Comparison of ENCODE assay signal across 1 cellular context in genomic region chr1:23799570-23800395, GRCh38.
TF ChIP-seq lines count a peak whose summit lies in the region.

No MANE protein-coding gene starts in this region.

TF ChIP-seq in HepG2, 621 proteins besides CTCF, POLR2A, EP300 and RAD21 (continued from another document and continues in another):
- TF ChIP-seq ZNF263 (CRISPR knock-in tag; IDR thresholded peaks at IDR 0.05) (0 out of 2 replicates have a peak, but pooled peaks have one; percentile 16), NR2F6 (IDR thresholded peaks at IDR 0.05) (peak; percentile 13; the same call in 1 of the 2 replicates), NR2F6 (CRISPR knock-in tag; IDR thresholded peaks at IDR 0.05) (peak; percentile 30; the same call in 1 of the 2 replicates), TBX2 (CRISPR knock-in tag; IDR thresholded peaks at IDR 0.05; ENCODE audit: borderline replicate concordance) (peak; percentile 43; the same call in 1 of the 2 replicates), ZBTB20 (CRISPR knock-in tag; IDR thresholded peaks at IDR 0.05; ENCODE audit: borderline replicate concordance, low read depth) (peak; percentile 59; the same call in 1 of the 2 replicates), KAT2B (IDR thresholded peaks at IDR 0.05; ENCODE audit: borderline replicate concordance, low read depth, low read length) (no peak), MXI1 (IDR thresholded peaks at IDR 0.05; ENCODE audit: borderline replicate concordance, low read depth, low read length) (peak; percentile 75; the same call in 1 of the 3 replicates), SMAD9 (CRISPR knock-in tag; IDR thresholded peaks at IDR 0.05) (0 out of 2 replicates have a peak, but pooled peaks have one; percentile 30), MED1 (CRISPR knock-in tag; IDR thresholded peaks at IDR 0.05) (peak; percentile 32), ZNF609 (CRISPR knock-in tag; IDR thresholded peaks at IDR 0.05; ENCODE audit: borderline replicate concordance) (peak; percentile 46), SRY (CRISPR knock-in tag; IDR thresholded peaks at IDR 0.05) (peak; percentile 32; the same call in 1 of the 2 replicates), ZNF687 (CRISPR knock-in tag; IDR thresholded peaks at IDR 0.05) (peak; percentile 83), TAF15 (IDR thresholded peaks at IDR 0.05; ENCODE audit: low read depth, low read length, poor library complexity, severe bottlenecking) (peak; percentile 53), ZNF232 (CRISPR knock-in tag; IDR thresholded peaks at IDR 0.05; ENCODE audit: borderline replicate concordance) (no peak), HOXA3 (CRISPR knock-in tag; IDR thresholded peaks at IDR 0.05) (peak; percentile 46; the same call in 1 of the 2 replicates), KDM2A (CRISPR knock-in tag; IDR thresholded peaks at IDR 0.05; ENCODE audit: borderline replicate concordance, low read depth) (peak; percentile 73), ZNF274 (CRISPR knock-in tag; IDR thresholded peaks at IDR 0.05) (peak; percentile 84), RAD51 (IDR thresholded peaks at IDR 0.05; ENCODE audit: borderline replicate concordance) (peak; percentile 37; the same call in 1 of the 2 replicates), HIVEP1 (CRISPR knock-in tag; IDR thresholded peaks at IDR 0.05) (0 out of 2 replicates have a peak, but pooled peaks have one; percentile 12), ZFP36 (IDR thresholded peaks at IDR 0.05; ENCODE audit: borderline replicate concordance, low read depth, low read length, partially characterized antibody) (no peak), HDAC1 (CRISPR knock-in tag; IDR thresholded peaks at IDR 0.05) (peak; percentile 29; the same call in 1 of the 2 replicates), NKX3-1 (CRISPR knock-in tag; IDR thresholded peaks at IDR 0.05) (0 out of 2 replicates have a peak, but pooled peaks have one; percentile 25), POGZ (CRISPR knock-in tag; IDR thresholded peaks at IDR 0.05) (0 out of 2 replicates have a peak, but pooled peaks have one; percentile 4), HNF1A (IDR thresholded peaks at IDR 0.05; ENCODE audit: low read depth) (no peak), HNF1A (CRISPR knock-in tag; IDR thresholded peaks at IDR 0.05; ENCODE audit: borderline replicate concordance) (0 out of 2 replicates have a peak, but pooled peaks have one; percentile 12), POLR2G (IDR thresholded peaks at IDR 0.05; ENCODE audit: low read depth, low read length) (peak; percentile 81), MED8 (CRISPR knock-in tag; IDR thresholded peaks at IDR 0.05; ENCODE audit: insufficient replicate concordance) (no peak), HES4 (CRISPR knock-in tag; IDR thresholded peaks at IDR 0.05; ENCODE audit: borderline replicate concordance) (peak; percentile 11; the same call in 1 of the 2 replicates)
- TF ChIP-seq, protein P1, sequence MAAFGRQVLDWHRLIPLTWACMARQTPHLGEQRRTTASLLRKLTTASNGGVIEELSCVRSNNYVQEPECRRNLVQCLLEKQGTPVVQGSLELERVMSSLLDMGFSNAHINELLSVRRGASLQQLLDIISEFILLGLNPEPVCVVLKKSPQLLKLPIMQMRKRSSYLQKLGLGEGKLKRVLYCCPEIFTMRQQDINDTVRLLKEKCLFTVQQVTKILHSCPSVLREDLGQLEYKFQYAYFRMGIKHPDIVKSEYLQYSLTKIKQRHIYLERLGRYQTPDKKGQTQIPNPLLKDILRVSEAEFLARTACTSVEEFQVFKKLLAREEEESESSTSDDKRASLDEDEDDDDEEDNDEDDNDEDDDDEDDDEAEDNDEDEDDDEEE (CRISPR knock-in tag; IDR thresholded peaks at IDR 0.05), result 0 out of 2 replicates have a peak, but pooled peaks have one; percentile 34
- TF ChIP-seq, protein P2, sequence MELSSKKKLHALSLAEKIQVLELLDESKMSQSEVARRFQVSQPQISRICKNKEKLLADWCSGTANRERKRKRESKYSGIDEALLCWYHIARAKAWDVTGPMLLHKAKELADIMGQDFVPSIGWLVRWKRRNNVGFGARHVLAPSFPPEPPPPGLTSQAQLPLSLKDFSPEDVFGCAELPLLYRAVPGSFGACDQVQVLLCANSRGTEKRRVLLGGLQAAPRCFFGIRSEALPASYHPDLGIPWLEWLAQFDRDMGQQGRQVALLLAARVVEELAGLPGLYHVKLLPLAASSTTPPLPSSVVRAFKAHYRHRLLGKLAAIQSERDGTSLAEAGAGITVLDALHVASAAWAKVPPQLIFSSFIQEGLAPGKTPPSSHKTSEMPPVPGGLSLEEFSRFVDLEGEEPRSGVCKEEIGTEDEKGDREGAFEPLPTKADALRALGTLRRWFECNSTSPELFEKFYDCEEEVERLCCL (CRISPR knock-in tag; IDR thresholded peaks at IDR 0.05; ENCODE audit: borderline replicate concordance), result no peak
- TF ChIP-seq, protein P3, sequence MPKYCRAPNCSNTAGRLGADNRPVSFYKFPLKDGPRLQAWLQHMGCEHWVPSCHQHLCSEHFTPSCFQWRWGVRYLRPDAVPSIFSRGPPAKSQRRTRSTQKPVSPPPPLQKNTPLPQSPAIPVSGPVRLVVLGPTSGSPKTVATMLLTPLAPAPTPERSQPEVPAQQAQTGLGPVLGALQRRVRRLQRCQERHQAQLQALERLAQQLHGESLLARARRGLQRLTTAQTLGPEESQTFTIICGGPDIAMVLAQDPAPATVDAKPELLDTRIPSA (CRISPR knock-in tag; IDR thresholded peaks at IDR 0.05; ENCODE audit: borderline replicate concordance), result no peak
- TF ChIP-seq, protein P4, sequence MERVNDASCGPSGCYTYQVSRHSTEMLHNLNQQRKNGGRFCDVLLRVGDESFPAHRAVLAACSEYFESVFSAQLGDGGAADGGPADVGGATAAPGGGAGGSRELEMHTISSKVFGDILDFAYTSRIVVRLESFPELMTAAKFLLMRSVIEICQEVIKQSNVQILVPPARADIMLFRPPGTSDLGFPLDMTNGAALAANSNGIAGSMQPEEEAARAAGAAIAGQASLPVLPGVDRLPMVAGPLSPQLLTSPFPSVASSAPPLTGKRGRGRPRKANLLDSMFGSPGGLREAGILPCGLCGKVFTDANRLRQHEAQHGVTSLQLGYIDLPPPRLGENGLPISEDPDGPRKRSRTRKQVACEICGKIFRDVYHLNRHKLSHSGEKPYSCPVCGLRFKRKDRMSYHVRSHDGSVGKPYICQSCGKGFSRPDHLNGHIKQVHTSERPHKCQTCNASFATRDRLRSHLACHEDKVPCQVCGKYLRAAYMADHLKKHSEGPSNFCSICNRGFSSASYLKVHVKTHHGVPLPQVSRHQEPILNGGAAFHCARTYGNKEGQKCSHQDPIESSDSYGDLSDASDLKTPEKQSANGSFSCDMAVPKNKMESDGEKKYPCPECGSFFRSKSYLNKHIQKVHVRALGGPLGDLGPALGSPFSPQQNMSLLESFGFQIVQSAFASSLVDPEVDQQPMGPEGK (CRISPR knock-in tag; IDR thresholded peaks at IDR 0.05), result peak; percentile 83
- TF ChIP-seq, protein P5, sequence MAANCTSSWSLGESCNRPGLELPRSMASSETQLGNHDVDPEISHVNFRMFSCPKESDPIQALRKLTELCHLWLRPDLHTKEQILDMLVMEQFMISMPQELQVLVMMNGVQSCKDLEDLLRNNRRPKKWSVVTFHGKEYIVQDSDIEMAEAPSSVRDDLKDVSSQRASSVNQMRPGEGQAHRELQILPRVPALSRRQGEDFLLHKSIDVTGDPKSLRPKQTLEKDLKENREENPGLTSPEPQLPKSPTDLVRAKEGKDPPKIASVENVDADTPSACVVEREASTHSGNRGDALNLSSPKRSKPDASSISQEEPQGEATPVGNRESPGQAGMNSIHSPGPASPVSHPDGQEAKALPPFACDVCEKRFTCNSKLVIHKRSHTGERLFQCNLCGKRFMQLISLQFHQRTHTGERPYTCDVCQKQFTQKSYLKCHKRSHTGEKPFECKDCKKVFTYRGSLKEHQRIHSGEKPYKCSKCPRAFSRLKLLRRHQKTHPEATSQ (CRISPR knock-in tag; IDR thresholded peaks at IDR 0.05; ENCODE audit: borderline replicate concordance), result 0 out of 2 replicates have a peak, but pooled peaks have one; percentile 9
- TF ChIP-seq, protein P6, sequence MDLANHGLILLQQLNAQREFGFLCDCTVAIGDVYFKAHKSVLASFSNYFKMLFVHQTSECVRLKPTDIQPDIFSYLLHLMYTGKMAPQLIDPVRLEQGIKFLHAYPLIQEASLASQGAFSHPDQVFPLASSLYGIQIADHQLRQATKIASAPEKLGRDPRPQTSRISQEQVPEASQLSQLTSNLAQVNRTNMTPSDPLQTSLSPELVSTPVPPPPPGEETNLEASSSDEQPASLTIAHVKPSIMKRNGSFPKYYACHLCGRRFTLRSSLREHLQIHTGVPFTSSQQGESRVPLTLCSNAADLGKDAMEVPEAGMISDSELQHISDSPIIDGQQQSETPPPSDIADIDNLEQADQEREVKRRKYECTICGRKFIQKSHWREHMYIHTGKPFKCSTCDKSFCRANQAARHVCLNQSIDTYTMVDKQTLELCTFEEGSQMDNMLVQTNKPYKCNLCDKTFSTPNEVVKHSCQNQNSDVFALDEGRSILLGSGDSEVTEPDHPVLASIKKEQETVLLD (CRISPR knock-in tag; IDR thresholded peaks at IDR 0.05; ENCODE audit: low read depth), result 0 out of 2 replicates have a peak, but pooled peaks have one; percentile 33
